Comparison of ENCODE assay signal across 17 cellular contexts in genomic region chr18:44859263-44859662, GRCh38.
"Had no signal": no experiment of that assay in that cellular context is flagged by ENCODE, and none has a peak within 500 bp of the region (broad histone marks: within the 10 kb centered on the region; RNA-seq: fewer than 3 reads in every experiment).

No MANE protein-coding gene starts in this region.

- H3K27ac ChIP-seq: body of pancreas, epithelial cell of prostate, neutrophil, psoas muscle, right lobe of liver, thoracic aorta had no signal

- DNase-seq: activated naive CD4-positive, alpha-beta T cell treated with anti-CD3 and anti-CD28 coated beads, Interleukin-2, amount 50 U/mL, for 16 hours; amniotic stem cell; effector memory CD4-positive, alpha-beta T cell; immature natural killer cell; left colon; mucosa of descending colon; naive thymus-derived CD8-positive, alpha-beta T cell; psoas muscle; right lobe of liver; stimulated activated CD4-positive, alpha-beta T cell treated with anti-CD3 and anti-CD28 coated beads, Interleukin-1b, Interleukin-23, amount 100 ng/mL, for 48 hours; stimulated activated naive CD4-positive, alpha-beta T cell treated with Interleukin-2 at 50 U/mL for 16 hours; T-helper 17 cell had no signal

- H3K9me3 ChIP-seq: body of pancreas, mucosa of descending colon, neutrophil, psoas muscle, right lobe of liver, thoracic aorta had no signal

- H3K36me3 ChIP-seq: neutrophil, right lobe of liver, thoracic aorta had no signal

- H3K4me3 ChIP-seq: body of pancreas, lung, mucosa of descending colon, psoas muscle, right lobe of liver, thoracic aorta had no signal

- ATAC-seq: left colon; mucosa of descending colon; naive thymus-derived CD8-positive, alpha-beta T cell; psoas muscle; T-helper 17 cell had no signal

- H3K27me3 ChIP-seq: body of pancreas, right lobe of liver had no signal
